Comparison of ENCODE assay signal across 1 cellular context in genomic region chr14:53151867-53152626, GRCh38.
TF ChIP-seq lines count a peak whose summit lies in the region.

No MANE protein-coding gene starts in this region.

TF ChIP-seq in GM23338, 12 proteins besides CTCF, POLR2A, EP300 and RAD21 (continued from another document):
- TF ChIP-seq REST (IDR thresholded peaks at IDR 0.05; ENCODE audit: unreplicated experiment) (no peak), STAT1 (IDR thresholded peaks at IDR 0.05; ENCODE audit: unreplicated experiment) (no peak)
